In genomic region chr10:5070648-5071410, GRCh38 we compare ENCODE assay signal across 11 cellular contexts. TPM values are rescaled to one million over a fixed set of nuclear protein-coding genes. Genes with fewer than 3 reads are reported as not detected.
DNase-seq lines count a peak whose midpoint lies in the region; ATAC-seq and TF ChIP-seq lines count a peak whose summit lies in the region.
"Had no signal": no experiment of that assay in that cellular context is flagged by ENCODE, and none has a peak within 500 bp of the region (broad histone marks: within the 10 kb centered on the region; RNA-seq: fewer than 3 reads in every experiment).

No MANE protein-coding gene starts in this region.

- peaks cover 4% of the 10 kb centered on the region for H3K27me3 Mint-ChIP-seq in neural progenitor cell (ENCODE audit: insufficient read depth, low read depth)

- no peaks in the 10 kb centered on the region for H3K79me2 ChIP-seq in neural progenitor cell (ENCODE audit: low read depth)

- H4K20me1 ChIP-seq in neural progenitor cell (ENCODE audit: low read depth) = no peaks in the 10 kb centered on the region

- no peaks in the 10 kb centered on the region for H3K36me3 Mint-ChIP-seq in neural progenitor cell

- peak overlapping the region; percentile 38 for H2AFZ ChIP-seq in neural progenitor cell (replicated peaks)

- peaks cover 28% of the 10 kb centered on the region for H3K4me1 Mint-ChIP-seq in neural progenitor cell

- ATAC-seq in GM21423 (IDR thresholded peaks at IDR 0.05; ENCODE audit: unreplicated experiment) = no peak

- intact Hi-C loops in cardiac septum (cut with DNase I) = loop anchor here (10.0 kb wide), 1 partner anchor 214 kb away; no protein-coding TSS in a partner anchor
- intact Hi-C loops in uterus (cut with DNase I; ENCODE audit: low total_unique reads) = no loop called here

- H3K27me3 ChIP-seq in cardiac muscle cell = no peaks in the 10 kb centered on the region
- H3K27me3 ChIP-seq in neural progenitor cell = no peaks in the 10 kb centered on the region
- no peaks in the 10 kb centered on the region for H3K27me3 ChIP-seq in uterus

- TF ChIP-seq CTCF in cardiac muscle cell (IDR thresholded peaks at IDR 0.05; ENCODE audit: low read depth, low read length) (no peak), fibroblast of pulmonary artery (IDR thresholded peaks at IDR 0.05; ENCODE audit: low read length, missing control alignments) (no peak), neural progenitor cell (IDR thresholded peaks at IDR 0.05) (no peak), uterus (IDR thresholded peaks at IDR 0.05) (no peak)

- no peak for TF ChIP-seq POLR2A in uterus (IDR thresholded peaks at IDR 0.05)

- DNase-seq in cardiac muscle cell (ENCODE audit: low read depth in 1 of 2, low spot score in 1 of 2) (peak in 1 of 2 donors; percentile 76), cardiac septum (ENCODE audit: low spot score) (no peak), fibroblast of pulmonary artery (ENCODE audit: low read depth) (peak; percentile 86), neural progenitor cell (ENCODE audit: low spot score) (no peak), uterus (no peak), NCI-H524 (lab: John Stamatoyannopoulos, UW) (no peak), cerebellar cortex (ENCODE audit: low spot score) (no peak)
- DNase-seq: activated CD4-positive, alpha-beta T cell treated with anti-CD3 and anti-CD28 coated beads, Interleukin-2, amount 50 U/mL, for 48 hours; H7; NCI-H187 had no signal

- H3K4me3 Mint-ChIP-seq in neural progenitor cell = no peak overlapping the region

- H3K9me3 Mint-ChIP-seq in neural progenitor cell = peaks cover 19% of the 10 kb centered on the region

- no peak overlapping the region for H3K4me3 ChIP-seq in cardiac muscle cell
- H3K4me3 ChIP-seq in fibroblast of pulmonary artery (replicated peaks; ENCODE audit: low read depth, low read length) = peak overlapping the region; percentile 8
- no peak overlapping the region for H3K4me3 ChIP-seq in neural progenitor cell
- no peak overlapping the region for H3K4me3 ChIP-seq in uterus

- no peaks in the 10 kb centered on the region for H3K36me3 ChIP-seq in cardiac muscle cell
- H3K36me3 ChIP-seq in neural progenitor cell = peaks cover 3% of the 10 kb centered on the region
- H3K36me3 ChIP-seq in uterus = no peaks in the 10 kb centered on the region

- H3K9ac ChIP-seq in neural progenitor cell = no peak overlapping the region

- peak overlapping the region; percentile 58 for H3K27ac Mint-ChIP-seq in neural progenitor cell

- peaks cover 16% of the 10 kb centered on the region for H3K4me1 ChIP-seq in cardiac muscle cell (ENCODE audit: low read depth)
- peaks cover 16% of the 10 kb centered on the region for H3K4me1 ChIP-seq in neural progenitor cell
- peaks cover 6 to 8% of the 10 kb centered on the region in 2 donors for H3K4me1 ChIP-seq in uterus

- peak overlapping the region; percentile 66 for H3K27ac ChIP-seq in cardiac muscle cell
- H3K27ac ChIP-seq in neural progenitor cell = no peak overlapping the region
- peak overlapping the region; percentile 77 to 89 for H3K27ac ChIP-seq in uterus

- H3K9me3 ChIP-seq in cardiac muscle cell (ENCODE audit: low read depth) (no peaks in the 10 kb centered on the region), neural progenitor cell (ENCODE audit: low read depth) (peaks cover 21% of the 10 kb centered on the region), uterus (no peaks in the 10 kb centered on the region)

- peaks cover 4% of the 10 kb centered on the region for H3F3A ChIP-seq in neural progenitor cell (ENCODE audit: low read depth)

- H3K4me2 ChIP-seq in neural progenitor cell = no peak overlapping the region

RNA-seq across cellular contexts. Expression of gene AKR1C3, which starts 23.4 kb away (rescaled TPM):
- 3.0 and 7.7 TPM in 2 replicates for total RNA-seq in cardiac muscle cell
- polyA plus RNA-seq in cardiac muscle cell = 6.8 and 8.6 TPM in 2 replicates
- 15.2 TPM for total RNA-seq in cardiac septum
- total RNA-seq in neural progenitor cell (ENCODE audit: low replicate concordance) = 1.9 and 2.8 TPM in 2 replicates
- 10 to 100 TPM in 2 of 4 donors, 1 to 10 TPM in 2; 6.0 to 35.6 (median 16.7) TPM for total RNA-seq in uterus
